14 cellular contexts compared by ENCODE assay signal in the genomic region with DNA sequence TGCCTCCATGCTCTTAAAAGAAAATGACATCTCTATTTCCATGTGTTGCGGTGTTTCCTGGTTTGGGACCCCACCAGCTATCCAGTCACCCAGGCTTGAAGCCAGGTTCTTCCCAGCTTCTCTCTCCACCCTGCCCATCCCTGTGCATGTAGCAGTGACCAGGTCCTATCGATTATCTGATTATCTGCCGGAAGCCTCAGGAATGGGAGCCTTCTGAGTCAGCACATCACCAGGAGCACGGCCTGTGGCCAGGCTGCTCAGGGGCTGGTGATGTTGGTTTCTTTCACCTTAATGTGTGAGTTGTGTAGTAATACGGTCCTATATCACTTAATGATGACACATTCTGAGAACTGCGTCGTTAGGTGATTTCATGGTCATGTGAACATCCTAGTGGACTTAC. TPM values are rescaled to one million over a fixed set of nuclear protein-coding genes. Genes with fewer than 3 reads are reported as not detected.
"Had no signal": no experiment of that assay in that cellular context is flagged by ENCODE, and none has a peak within 500 bp of the region (broad histone marks: within the 10 kb centered on the region; RNA-seq: fewer than 3 reads in every experiment).

No MANE protein-coding gene starts in this region.

- H3K9me3 Mint-ChIP-seq: activated CD4-positive, alpha-beta T cell treated with anti-CD3 and anti-CD28 coated beads, Interleukin-2, amount 10 ng/mL, durations not matched to agents 7 days and 5 days; activated naive CD4-positive, alpha-beta T cell treated with anti-CD3 and anti-CD28 coated beads, Interleukin-2, amount 10 ng/mL, durations not matched to agents 7 days and 5 days; activated naive CD8-positive, alpha-beta T cell treated with anti-CD3 and anti-CD28 coated beads, Interleukin-2, amount 50 U/mL, for 24 hours; activated T-cell treated with anti-CD3 and anti-CD28 coated beads, Interleukin-2, amount 50 U/mL, for 24 hours had no signal

- H3K27me3 Mint-ChIP-seq: activated CD4-positive, alpha-beta T cell treated with anti-CD3 and anti-CD28 coated beads, Interleukin-2, amount 10 ng/mL, durations not matched to agents 7 days and 5 days; activated naive CD4-positive, alpha-beta T cell treated with anti-CD3 and anti-CD28 coated beads, Interleukin-2, amount 10 ng/mL, durations not matched to agents 7 days and 5 days; activated naive CD8-positive, alpha-beta T cell; activated naive CD8-positive, alpha-beta T cell treated with anti-CD3 and anti-CD28 coated beads, Interleukin-2, amount 50 U/mL, for 24 hours; activated T-cell treated with anti-CD3 and anti-CD28 coated beads, Interleukin-2, amount 50 U/mL, for 24 hours had no signal

- H3K36me3 Mint-ChIP-seq: activated naive CD4-positive, alpha-beta T cell treated with anti-CD3 and anti-CD28 coated beads, Interleukin-2, amount 10 ng/mL, durations not matched to agents 7 days and 5 days; activated naive CD8-positive, alpha-beta T cell had no signal

- DNase-seq: cerebellar nuclear complex, NCI-H1417 treated with DMSO at 0.1 percent for 48 hours, NCI-H187 treated with DMSO at 0.1 percent for 48 hours, NCI-H2227 treated with DMSO at 0.1 percent for 48 hours, SHP77 treated with DMSO at 0.1 percent for 48 hours had no signal

- H3K4me3 Mint-ChIP-seq: activated CD4-positive, alpha-beta T cell treated with anti-CD3 and anti-CD28 coated beads, Interleukin-2, amount 10 ng/mL, durations not matched to agents 7 days and 5 days; activated CD8-positive, alpha-beta T cell treated with anti-CD3 and anti-CD28 coated beads, Interleukin-2, amount 10 ng/mL, durations not matched to agents 7 days and 5 days; activated naive CD4-positive, alpha-beta T cell treated with anti-CD3 and anti-CD28 coated beads, Interleukin-2, amount 10 ng/mL, durations not matched to agents 7 days and 5 days; activated naive CD8-positive, alpha-beta T cell; activated naive CD8-positive, alpha-beta T cell treated with anti-CD3 and anti-CD28 coated beads, Interleukin-2, amount 50 U/mL, for 24 hours; activated T-cell treated with anti-CD3 and anti-CD28 coated beads, Interleukin-2, amount 50 U/mL, for 24 hours had no signal

- H3K27ac Mint-ChIP-seq: activated CD4-positive, alpha-beta T cell treated with anti-CD3 and anti-CD28 coated beads, Interleukin-2, amount 10 ng/mL, durations not matched to agents 7 days and 5 days; activated CD8-positive, alpha-beta T cell treated with anti-CD3 and anti-CD28 coated beads, Interleukin-2, amount 10 ng/mL, durations not matched to agents 7 days and 5 days; activated naive CD4-positive, alpha-beta T cell treated with anti-CD3 and anti-CD28 coated beads, Interleukin-2, amount 10 ng/mL, durations not matched to agents 7 days and 5 days; activated naive CD8-positive, alpha-beta T cell; activated naive CD8-positive, alpha-beta T cell treated with anti-CD3 and anti-CD28 coated beads, Interleukin-2, amount 50 U/mL, for 24 hours had no signal

RNA-seq across cellular contexts. Expression of gene NKPD1, which starts 34.1 kb away (rescaled TPM):
- total RNA-seq: aorta, cardiac septum, SJSA1 had no signal

RNA-seq across cellular contexts. Expression of gene ZNF296, which starts 50.4 kb away (rescaled TPM):
- total RNA-seq: SJSA1 had no signal
